34 cellular contexts compared by ENCODE assay signal in genomic region chr11:81673001-81673400, GRCh38.
DNase-seq lines count a peak whose midpoint lies in the region; ATAC-seq and TF ChIP-seq lines count a peak whose summit lies in the region.
"Had no signal": no experiment of that assay in that cellular context is flagged by ENCODE, and none has a peak within 500 bp of the region (broad histone marks: within the 10 kb centered on the region; RNA-seq: fewer than 3 reads in every experiment).

No MANE protein-coding gene starts in this region.

- DNase-seq in GM04504 (ENCODE audit: low read depth), result peak; percentile 11
- peak; percentile 30 for DNase-seq in amniotic epithelial cell (ENCODE audit: low read depth)
- DNase-seq in fibroblast of mammary gland (ENCODE audit: low read depth), result peak; percentile 43
- peak; percentile 44 for DNase-seq in retinal pigment epithelial cell (ENCODE audit: low read depth)
- no peak for DNase-seq in right cardiac atrium
- DNase-seq in occipital lobe (lab: John Stamatoyannopoulos, UW), result no peak
- DNase-seq: activated CD4-positive, alpha-beta T cell treated with anti-CD3 and anti-CD28 coated beads for 48 hours; activated naive CD4-positive, alpha-beta T cell; activated T-cell treated with anti-CD3 and anti-CD28 coated beads, Interleukin-2, amount 50 U/mL, for 72 hours; adrenal gland; COR-L47; cortex of kidney; DMS79 treated with DMSO at 0.1 percent for 48 hours; effector memory CD8-positive, alpha-beta T cell; hypothalamus; immature natural killer cell; left ventricle myocardium superior; midbrain; naive thymus-derived CD4-positive, alpha-beta T cell; NCI-H1092; NCI-H187; NK-92 treated with Interleukin-12 subunit alpha and Interleukin-12 subunit beta, amount 100 ng/mL, for 24 hours; nucleus accumbens; SHP77; small intestine; stimulated activated CD4-positive, alpha-beta T cell treated with anti-CD3 and anti-CD28 coated beads, Interleukin-1b, Interleukin-23, amount 100 ng/mL, for 48 hours; stimulated activated CD8-positive, alpha-beta memory T cell treated with anti-CD3 and anti-CD28 coated beads, Interleukin-4, amount 100 ng/mL, for 48 hours; stimulated activated naive CD8-positive, alpha-beta T cell treated with anti-CD3 and anti-CD28 coated beads, Interleukin-15, amount 100 ng/mL, for 72 hours had no signal

- intact Hi-C loops in right cardiac atrium (cut with DNase I), result no loop called here

- H3K27ac ChIP-seq in right cardiac atrium (ENCODE audit: low read length), result no peak overlapping the region
- H3K27ac ChIP-seq: adrenal gland; BLaER1 treated with 17β-estradiol and CSF1 and Interleukin-3, amounts not matched to agents 10 nM and 100 nM; PC-9; VCaP had no signal

- H3K4me1 ChIP-seq in right cardiac atrium (ENCODE audit: control insufficient read depth, insufficient read depth, low read length), result no peaks in the 10 kb centered on the region
- H3K4me1 ChIP-seq: adrenal gland; BLaER1 treated with 17β-estradiol and CSF1 and Interleukin-3, amounts not matched to agents 10 nM and 100 nM had no signal

- ATAC-seq in right cardiac atrium (no peak), GM21737 (IDR thresholded peaks at IDR 0.05; ENCODE audit: unreplicated experiment) (no peak)
- ATAC-seq: activated T-cell treated with anti-CD3 and anti-CD28 coated beads, Interleukin-2, amount 50 U/mL, for 72 hours; effector memory CD8-positive, alpha-beta T cell; esophagus mucosa; HepG2; left ventricle myocardium superior; naive thymus-derived CD4-positive, alpha-beta T cell; stimulated activated naive CD8-positive, alpha-beta T cell treated with anti-CD3 and anti-CD28 coated beads, Interleukin-15, amount 100 ng/mL, for 72 hours had no signal

- H3K27me3 ChIP-seq in right cardiac atrium (ENCODE audit: control insufficient read depth, insufficient read depth), result no peaks in the 10 kb centered on the region
- H3K27me3 ChIP-seq: adrenal gland; BLaER1 treated with 17β-estradiol and CSF1 and Interleukin-3, amounts not matched to agents 10 nM and 100 nM had no signal

- H3K4me3 ChIP-seq in fibroblast of mammary gland (ENCODE audit: control insufficient read depth, low read depth, low read length) (no peak overlapping the region), retinal pigment epithelial cell (ENCODE audit: low read length) (no peak overlapping the region), right cardiac atrium (ENCODE audit: low read length) (no peak overlapping the region)
- H3K4me3 ChIP-seq: adrenal gland; BLaER1 treated with 17β-estradiol and CSF1 and Interleukin-3, amounts not matched to agents 10 nM and 100 nM; PC-9 had no signal

- TF ChIP-seq CTCF in fibroblast of mammary gland (conservative IDR thresholded peaks at IDR 0.05; ENCODE audit: control insufficient read depth, insufficient read depth, low read depth, low read length) (no peak), retinal pigment epithelial cell (conservative IDR thresholded peaks at IDR 0.05; ENCODE audit: low read depth, low read length) (no peak)

- no peaks in the 10 kb centered on the region for H3K9me3 ChIP-seq in right cardiac atrium (ENCODE audit: control insufficient read depth, low read length)
- H3K9me3 ChIP-seq: adrenal gland; BLaER1 treated with 17β-estradiol and CSF1 and Interleukin-3, amounts not matched to agents 10 nM and 100 nM had no signal

Comparison
In these comparisons a context has a peak if more than half of its experiments do, and no peak if none do; other contexts are left out.
1. DNase-seq: peak in GM04504 (single experiment), amniotic epithelial cell (single experiment), fibroblast of mammary gland (single experiment) and retinal pigment epithelial cell (single experiment); none in right cardiac atrium (0 of 3) and occipital lobe (single experiment).